Comparison of ENCODE assay signal across 20 cellular contexts in the genomic region with DNA sequence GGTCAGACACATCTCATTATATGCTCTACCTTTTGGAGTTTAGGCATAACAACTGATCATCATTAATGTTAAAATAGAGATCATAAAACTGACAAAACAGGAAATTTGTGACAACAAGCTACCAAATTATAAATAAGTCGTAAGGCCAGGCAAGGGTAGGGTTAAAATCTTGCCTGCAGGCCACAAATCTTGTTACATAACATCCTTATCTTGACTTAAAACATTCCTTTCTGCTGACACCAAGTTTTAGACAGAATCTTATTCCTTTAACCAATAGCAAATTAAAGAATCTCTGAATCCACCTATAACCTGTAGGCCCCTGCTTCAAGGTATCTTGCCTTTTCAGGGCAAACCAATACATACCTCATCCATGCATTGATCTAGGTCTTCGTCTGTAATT. TPM values are rescaled to one million over a fixed set of nuclear protein-coding genes. Genes with fewer than 3 reads are reported as not detected.
A peak's percentile ranks its signal among the peaks of the same experiment; 100 is the strongest.
DNase-seq lines count a peak whose midpoint lies in the region; ATAC-seq and TF ChIP-seq lines count a peak whose summit lies in the region.
"Had no signal": no experiment of that assay in that cellular context is flagged by ENCODE, and none has a peak within 500 bp of the region (broad histone marks: within the 10 kb centered on the region; RNA-seq: fewer than 3 reads in every experiment).

No MANE protein-coding gene starts in this region.

- no peak overlapping the region for H3K4ac ChIP-seq in mesendoderm (ENCODE audit: low read depth, low read length)

- H4K8ac ChIP-seq in mesendoderm (ENCODE audit: low read depth, low read length) = no peak overlapping the region

- H3K4me1 ChIP-seq in MM.1S (ENCODE audit: low read length) (peaks cover 28% of the 10 kb centered on the region), mesendoderm (ENCODE audit: control insufficient read depth, low read depth, low read length) (no peaks in the 10 kb centered on the region)

- H3K23ac ChIP-seq in mesendoderm (ENCODE audit: low read length) = no peak overlapping the region

- H3K27ac ChIP-seq in MM.1S (ENCODE audit: low read length) (peak overlapping the region; percentile 85), mesendoderm (ENCODE audit: low read depth, low read length) (no peak overlapping the region)

- H3K4me3 Mint-ChIP-seq in activated T-cell treated with anti-CD3 and anti-CD28 coated beads, Interleukin-2, amount 50 U/mL, for 72 hours = no peak overlapping the region

- no peaks in the 10 kb centered on the region for H3K9me3 ChIP-seq in MM.1S (replicated peaks; ENCODE audit: insufficient read depth, low read length)

- WGBS in mesendoderm (ENCODE audit: extremely low coverage, insufficient coverage, low lambda C conversion rate) = no CpG with 5 or more reads among the region's 2 CpGs

- no peaks in the 10 kb centered on the region for H3K36me3 ChIP-seq in MM.1S (replicated peaks; ENCODE audit: insufficient read depth, low read length)
- no peaks in the 10 kb centered on the region for H3K36me3 ChIP-seq in mesendoderm (ENCODE audit: control insufficient read depth, insufficient read depth, low read length)

- H3K36me3 Mint-ChIP-seq in activated T-cell treated with anti-CD3 and anti-CD28 coated beads, Interleukin-2, amount 50 U/mL, for 72 hours (ENCODE audit: insufficient read depth in 2 of 2) = no peaks in the 10 kb centered on the region

- H3K79me2 ChIP-seq in MM.1S (ENCODE audit: low read length) (no peaks in the 10 kb centered on the region), mesendoderm (ENCODE audit: control insufficient read depth, insufficient read depth, low read length) (no peaks in the 10 kb centered on the region)

- peak overlapping the region; percentile 96 for H2AFZ ChIP-seq in MM.1S (ENCODE audit: low read length)

- no peaks in the 10 kb centered on the region for H3K9me2 ChIP-seq in MM.1S (replicated peaks; ENCODE audit: insufficient read depth, low read length)

- no peak for TF ChIP-seq CTCF in MM.1S (IDR thresholded peaks at IDR 0.05; ENCODE audit: low read length)

- H3F3A ChIP-seq in MM.1S (ENCODE audit: insufficient read depth, low read length) = peaks cover 19% of the 10 kb centered on the region

- H3K4me1 Mint-ChIP-seq in activated T-cell treated with anti-CD3 and anti-CD28 coated beads, Interleukin-2, amount 50 U/mL, for 72 hours (ENCODE audit: low read depth) = no peaks in the 10 kb centered on the region

- H3K9me3 Mint-ChIP-seq in activated T-cell treated with anti-CD3 and anti-CD28 coated beads, Interleukin-2, amount 50 U/mL, for 72 hours = peaks cover 0 to 2% of the 10 kb centered on the region in 2 donors

- no peak for DNase-seq in MM.1S
- DNase-seq in astrocyte of the hippocampus (ENCODE audit: low read depth, low spot score) = peak; percentile 64
- DNase-seq in mesendoderm = peak; percentile 47
- DNase-seq in inferior parietal cortex (ENCODE audit: extremely low spot score) = no peak
- no peak for DNase-seq in UCSD-AML1 (lab: John Stamatoyannopoulos, UW; ENCODE audit: unreplicated experiment)
- DNase-seq in activated T-cell treated with anti-CD3 and anti-CD28 coated beads, Interleukin-2, amount 50 U/mL, for 72 hours = no peak
- no peak for DNase-seq in NCI-H510A (lab: John Stamatoyannopoulos, UW)
- DNase-seq: ACHN, C1 segment of cervical spinal cord, DMS 273 treated with DMSO at 0.1 percent for 48 hours, DND-41, H7, KG1, NCI-H1436 treated with DMSO at 0.1 percent for 48 hours, NCI-H2029, NCI-H2171, NCI-H446, NCI-H69 had no signal

- no peak overlapping the region for H3K18ac ChIP-seq in mesendoderm (ENCODE audit: low read length)

- no peak overlapping the region for H2AK5ac ChIP-seq in mesendoderm (ENCODE audit: low read length)

- no peak for ATAC-seq in activated T-cell treated with anti-CD3 and anti-CD28 coated beads, Interleukin-2, amount 50 U/mL, for 72 hours (replicated peaks in 1 of 2)
- ATAC-seq: Right ventricle myocardium inferior had no signal

- H3K4me3 ChIP-seq in MM.1S (ENCODE audit: low read length) = no peak overlapping the region
- no peak overlapping the region for H3K4me3 ChIP-seq in mesendoderm (ENCODE audit: low read length)

- no peak overlapping the region for H2BK15ac ChIP-seq in mesendoderm (replicated peaks; ENCODE audit: low read depth)

- H2BK5ac ChIP-seq in mesendoderm (ENCODE audit: low read length) = no peak overlapping the region

- no peak overlapping the region for H4K5ac ChIP-seq in mesendoderm (ENCODE audit: low read length)

- H3K27me3 ChIP-seq in MM.1S (replicated peaks; ENCODE audit: insufficient read depth, low read length) = no peaks in the 10 kb centered on the region
- H3K27me3 ChIP-seq in mesendoderm (ENCODE audit: insufficient read depth, low read length, poor library complexity) = no peaks in the 10 kb centered on the region

- H3K9ac ChIP-seq in MM.1S (ENCODE audit: low read length) (peak overlapping the region; percentile 12; the same call in 1 of the 2 replicates), mesendoderm (ENCODE audit: low read length) (no peak overlapping the region)

- no peaks in the 10 kb centered on the region for H3K79me1 ChIP-seq in mesendoderm (ENCODE audit: low read length)

- H3K27ac Mint-ChIP-seq in activated T-cell treated with anti-CD3 and anti-CD28 coated beads, Interleukin-2, amount 50 U/mL, for 72 hours = no peak overlapping the region

- H3K56ac ChIP-seq in mesendoderm (ENCODE audit: low read length) = no peak overlapping the region

- peak overlapping the region; percentile 85; the same call in 1 of the 2 replicates for H3K4me2 ChIP-seq in MM.1S (ENCODE audit: low read depth, low read length)
- H3K4me2 ChIP-seq in mesendoderm (ENCODE audit: low read length) = no peak overlapping the region

- no peak overlapping the region for H2BK120ac ChIP-seq in mesendoderm (ENCODE audit: low read depth, low read length)

- H4K20me1 ChIP-seq in MM.1S (ENCODE audit: insufficient read depth, low read length) = no peaks in the 10 kb centered on the region

- H3K27me3 Mint-ChIP-seq in activated T-cell treated with anti-CD3 and anti-CD28 coated beads, Interleukin-2, amount 50 U/mL, for 72 hours (ENCODE audit: low read depth) = no peaks in the 10 kb centered on the region

RNA-seq across cellular contexts. Expression of a gene that starts 32.5 kb away (rescaled TPM):
- 0.31 TPM for polyA plus RNA-seq in mesendoderm (2013, experiment 1 of 2)
- polyA plus RNA-seq in mesendoderm (2013, experiment 2 of 2) = 0.38 TPM
- not detected for total RNA-seq in activated T-cell treated with anti-CD3 and anti-CD28 coated beads, Interleukin-2, amount 50 U/mL, for 72 hours
- total RNA-seq: G401 had no signal

Comparison
In these comparisons a context has a peak if more than half of its experiments do, and no peak if none do; other contexts are left out.
1. DNase-seq: peak in astrocyte of the hippocampus (single experiment) and mesendoderm (single experiment); none in MM.1S (single experiment), inferior parietal cortex (single experiment), UCSD-AML1 (single experiment), activated T-cell treated with anti-CD3 and anti-CD28 coated beads, Interleukin-2, amount 50 U/mL, for 72 hours (0 of 2) and NCI-H510A (single experiment).